ENCODE assay signal across 11 cellular contexts in genomic region chr3:193347507-193348501, GRCh38. TPM values are rescaled to one million over a fixed set of nuclear protein-coding genes. Genes with fewer than 3 reads are reported as not detected.
DNase-seq lines count a peak whose midpoint lies in the region; ATAC-seq, FAIRE-seq and TF ChIP-seq lines count a peak whose summit lies in the region.
"Had no signal": no experiment of that assay in that cellular context is flagged by ENCODE, and none has a peak within 500 bp of the region (broad histone marks: within the 10 kb centered on the region; RNA-seq: fewer than 3 reads in every experiment).

No MANE protein-coding gene starts in this region.

- H3K4me3 Mint-ChIP-seq in nephron progenitor cell, result no peak overlapping the region
- no peak overlapping the region for H3K4me3 Mint-ChIP-seq in activated CD4-positive, alpha-beta memory T cell treated with anti-CD3 and anti-CD28 coated beads for 36 hours

- POLR2A ChIA-PET in activated CD4-positive, alpha-beta memory T cell treated with anti-CD3 and anti-CD28 coated beads for 36 hours (lab: Charles Lee), result no interaction called here

- H3K9me3 Mint-ChIP-seq in nephron progenitor cell, result no peaks in the 10 kb centered on the region
- no peaks in the 10 kb centered on the region for H3K9me3 Mint-ChIP-seq in activated CD4-positive, alpha-beta memory T cell treated with anti-CD3 and anti-CD28 coated beads for 36 hours

- H3K36me3 Mint-ChIP-seq in nephron progenitor cell (ENCODE audit: low read depth), result no peaks in the 10 kb centered on the region
- H3K36me3 Mint-ChIP-seq in activated CD4-positive, alpha-beta memory T cell treated with anti-CD3 and anti-CD28 coated beads for 36 hours, result no peaks in the 10 kb centered on the region

- FAIRE-seq in GM19239 (lab: Jason Lieb, UNC), result no peak
- FAIRE-seq: pancreas had no signal

- H3K27me3 Mint-ChIP-seq in nephron progenitor cell (ENCODE audit: low read depth, poor library complexity), result peaks cover 2% of the 10 kb centered on the region
- peaks cover 1% of the 10 kb centered on the region for H3K27me3 Mint-ChIP-seq in activated CD4-positive, alpha-beta memory T cell treated with anti-CD3 and anti-CD28 coated beads for 36 hours

- peak overlapping the region; percentile 43 for H3K27ac Mint-ChIP-seq in nephron progenitor cell
- no peak overlapping the region for H3K27ac Mint-ChIP-seq in activated CD4-positive, alpha-beta memory T cell treated with anti-CD3 and anti-CD28 coated beads for 36 hours

- TF ChIP-seq CTCF in nephron progenitor cell (IDR thresholded peaks at IDR 0.05), result no peak

- CTCF ChIA-PET in activated CD4-positive, alpha-beta memory T cell treated with anti-CD3 and anti-CD28 coated beads for 36 hours (lab: Charles Lee), result no interaction called here

- DNase-seq in NCI-H748 (lab: John Stamatoyannopoulos, UW; ENCODE audit: unreplicated experiment) (peak; percentile 83), nephron progenitor cell (no peak), GM19239 (ENCODE audit: insufficient read length, low spot score) (no peak)
- DNase-seq in activated CD4-positive, alpha-beta memory T cell treated with anti-CD3 and anti-CD28 coated beads for 36 hours, result no peak
- DNase-seq: activated effector memory CD4-positive, alpha-beta T cell treated with Interleukin-2 at 50 U/mL for 16 hours; effector CD4-positive, alpha-beta T cell; pancreas had no signal

- intact Hi-C loops in activated CD4-positive, alpha-beta memory T cell treated with anti-CD3 and anti-CD28 coated beads for 36 hours (cut with micrococcal nuclease), result no loop called here

- ATAC-seq in GM19455 (IDR thresholded peaks at IDR 0.05; ENCODE audit: unreplicated experiment) (peak; percentile 62), HG03558 (IDR thresholded peaks at IDR 0.05; ENCODE audit: extremely low read depth, unreplicated experiment) (peak; percentile 56), GM21619 (IDR thresholded peaks at IDR 0.05; ENCODE audit: unreplicated experiment) (no peak), GM19023 (IDR thresholded peaks at IDR 0.05; ENCODE audit: unreplicated experiment) (no peak)

- H3K4me1 Mint-ChIP-seq in nephron progenitor cell, result peaks cover 14% of the 10 kb centered on the region
- H3K4me1 Mint-ChIP-seq in activated CD4-positive, alpha-beta memory T cell treated with anti-CD3 and anti-CD28 coated beads for 36 hours (ENCODE audit: low read depth), result no peaks in the 10 kb centered on the region

RNA-seq across cellular contexts. Expression of gene ATP13A5, which starts 30.7 kb away (rescaled TPM):
- total RNA-seq in activated CD4-positive, alpha-beta memory T cell treated with anti-CD3 and anti-CD28 coated beads for 36 hours, result not detected

Comparison
In these comparisons a context has a peak if more than half of its experiments do, and no peak if none do; other contexts are left out.
1. ATAC-seq: peak in GM19455 (single experiment) and HG03558 (single experiment); none in GM21619 (single experiment) and GM19023 (single experiment).